16 cellular contexts compared by ENCODE assay signal in the genomic region with DNA sequence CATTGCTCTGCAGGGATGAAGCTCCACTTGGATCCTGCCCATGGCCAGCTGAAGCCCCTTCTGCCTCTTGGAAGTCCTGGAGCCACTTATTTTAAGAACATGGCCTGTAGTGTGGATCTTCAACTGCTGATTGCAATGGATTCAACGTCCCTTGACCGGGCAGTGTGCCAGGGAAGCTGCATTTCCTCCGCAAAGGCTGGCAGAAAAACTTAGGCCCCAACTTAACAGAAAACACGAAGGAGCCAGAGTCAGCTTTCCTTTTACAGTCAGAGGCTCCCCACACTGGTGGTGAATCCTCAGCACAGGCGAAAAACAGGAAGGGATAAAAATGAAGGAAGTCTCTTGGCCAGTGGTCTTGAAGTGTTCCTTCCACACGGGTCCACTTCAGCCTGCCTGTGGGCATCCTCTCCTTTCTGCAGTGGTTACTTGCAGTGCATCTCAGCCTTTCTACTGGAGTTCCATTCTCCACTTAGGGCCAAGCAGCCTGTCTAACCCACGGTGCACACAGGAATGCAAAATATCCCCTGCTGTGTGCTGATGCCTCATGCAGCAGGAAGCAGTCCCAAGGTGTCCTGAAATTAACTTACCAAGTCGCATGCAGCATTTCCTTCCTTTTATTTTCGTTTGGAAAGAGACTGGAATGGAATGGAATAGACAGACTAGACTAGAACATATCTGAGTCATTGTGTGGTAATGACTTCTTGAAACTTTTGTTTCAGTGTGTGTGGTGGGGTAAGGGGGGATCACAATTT. TPM values are rescaled to one million over a fixed set of nuclear protein-coding genes. Genes with fewer than 3 reads are reported as not detected.
DNase-seq lines count a peak whose midpoint lies in the region; ATAC-seq and TF ChIP-seq lines count a peak whose summit lies in the region.
"Had no signal": no experiment of that assay in that cellular context is flagged by ENCODE, and none has a peak within 500 bp of the region (broad histone marks: within the 10 kb centered on the region; RNA-seq: fewer than 3 reads in every experiment).

No MANE protein-coding gene starts in this region.

- no peak for TF ChIP-seq POLR2A in GM18505 (IDR thresholded peaks at IDR 0.05; ENCODE audit: borderline replicate concordance, extremely low read depth, insufficient read depth, insufficient read length)

- peak; percentile 11 for TF ChIP-seq CTCF in astrocyte of the spinal cord (IDR thresholded peaks at IDR 0.05; ENCODE audit: low read depth, low read length)

- no peaks in the 10 kb centered on the region for H3K9me3 Mint-ChIP-seq in activated naive CD8-positive, alpha-beta T cell treated with anti-CD3 and anti-CD28 coated beads, Interleukin-2, amount 50 U/mL, for 24 hours

- H3K4me3 ChIP-seq in astrocyte of the spinal cord (ENCODE audit: low read depth, low read length): no peak overlapping the region
- H3K4me3 ChIP-seq: ascending aorta, testis had no signal

- H3K4me1 Mint-ChIP-seq in activated naive CD8-positive, alpha-beta T cell treated with anti-CD3 and anti-CD28 coated beads, Interleukin-2, amount 50 U/mL, for 24 hours: no peaks in the 10 kb centered on the region

- H3K36me3 Mint-ChIP-seq in activated naive CD8-positive, alpha-beta T cell treated with anti-CD3 and anti-CD28 coated beads, Interleukin-2, amount 50 U/mL, for 24 hours (ENCODE audit: low read depth): no peaks in the 10 kb centered on the region

- H3K4me3 Mint-ChIP-seq in activated naive CD8-positive, alpha-beta T cell treated with anti-CD3 and anti-CD28 coated beads, Interleukin-2, amount 50 U/mL, for 24 hours: no peak overlapping the region

- H3K27me3 Mint-ChIP-seq in activated naive CD8-positive, alpha-beta T cell treated with anti-CD3 and anti-CD28 coated beads, Interleukin-2, amount 50 U/mL, for 24 hours: peaks cover 28% of the 10 kb centered on the region

- peak; percentile 12 for DNase-seq in AML-193 (lab: John Stamatoyannopoulos, UW)
- peak; percentile 87 for DNase-seq in HT1080 (ENCODE audit: low read depth)
- peak; percentile 83 for DNase-seq in astrocyte of the spinal cord (ENCODE audit: low read depth, low spot score)
- peak; percentile 82 for DNase-seq in kidney glomerular epithelial cell (lab: John Stamatoyannopoulos, UW)
- no peak for DNase-seq in NCI-H2196 treated with DMSO at 0.1 percent for 48 hours (lab: John Stamatoyannopoulos, UW; ENCODE audit: unreplicated experiment)
- DNase-seq in activated naive CD8-positive, alpha-beta T cell treated with anti-CD3 and anti-CD28 coated beads, Interleukin-2, amount 50 U/mL, for 24 hours: no peak
- DNase-seq in occipital lobe (lab: John Stamatoyannopoulos, UW): no peak
- DNase-seq: activated CD8-positive, alpha-beta memory T cell treated with anti-CD3 and anti-CD28 coated beads, Interleukin-2, amount 50 U/mL, for 48 hours; COR-L47; NCI-H187; testis had no signal

- no peak for ATAC-seq in GM18505 (IDR thresholded peaks at IDR 0.05; ENCODE audit: unreplicated experiment)
- no peak for ATAC-seq in activated naive CD8-positive, alpha-beta T cell treated with anti-CD3 and anti-CD28 coated beads, Interleukin-2, amount 50 U/mL, for 24 hours
- ATAC-seq: left lobe of liver had no signal

- in situ Hi-C loops in astrocyte of the spinal cord (cut with HindIII; ENCODE audit: low sequenced_read_pairs): no loop called here

- no peak overlapping the region for H3K27ac Mint-ChIP-seq in activated naive CD8-positive, alpha-beta T cell treated with anti-CD3 and anti-CD28 coated beads, Interleukin-2, amount 50 U/mL, for 24 hours

RNA-seq across cellular contexts. Expression of gene FOXQ1, which starts 26.1 kb away (rescaled TPM):
- total RNA-seq in HT1080 (2014; rRNA removed; shearing (Covaris generic)): not detected in 2 replicates
- polyA plus RNA-seq in HT1080 (2015; cell fraction: cytosol; rRNA removed): 0.06 and 0.24 TPM in 2 replicates
- polyA plus RNA-seq in HT1080 (2015; cell fraction: nucleus; rRNA removed): not detected in 2 replicates
- 1.1 TPM for total RNA-seq in occipital lobe
- total RNA-seq: OCI-LY7, posterior vena cava had no signal

Comparison
In these comparisons a context has a peak if more than half of its experiments do, and no peak if none do; other contexts are left out.
1. DNase-seq: peak in AML-193 (2 of 2), HT1080 (single experiment), astrocyte of the spinal cord (single experiment) and kidney glomerular epithelial cell (single experiment); none in NCI-H2196 treated with DMSO at 0.1 percent for 48 hours (single experiment), activated naive CD8-positive, alpha-beta T cell treated with anti-CD3 and anti-CD28 coated beads, Interleukin-2, amount 50 U/mL, for 24 hours (single experiment) and occipital lobe (single experiment).